2 cellular contexts compared by ENCODE assay signal in the genomic region with DNA sequence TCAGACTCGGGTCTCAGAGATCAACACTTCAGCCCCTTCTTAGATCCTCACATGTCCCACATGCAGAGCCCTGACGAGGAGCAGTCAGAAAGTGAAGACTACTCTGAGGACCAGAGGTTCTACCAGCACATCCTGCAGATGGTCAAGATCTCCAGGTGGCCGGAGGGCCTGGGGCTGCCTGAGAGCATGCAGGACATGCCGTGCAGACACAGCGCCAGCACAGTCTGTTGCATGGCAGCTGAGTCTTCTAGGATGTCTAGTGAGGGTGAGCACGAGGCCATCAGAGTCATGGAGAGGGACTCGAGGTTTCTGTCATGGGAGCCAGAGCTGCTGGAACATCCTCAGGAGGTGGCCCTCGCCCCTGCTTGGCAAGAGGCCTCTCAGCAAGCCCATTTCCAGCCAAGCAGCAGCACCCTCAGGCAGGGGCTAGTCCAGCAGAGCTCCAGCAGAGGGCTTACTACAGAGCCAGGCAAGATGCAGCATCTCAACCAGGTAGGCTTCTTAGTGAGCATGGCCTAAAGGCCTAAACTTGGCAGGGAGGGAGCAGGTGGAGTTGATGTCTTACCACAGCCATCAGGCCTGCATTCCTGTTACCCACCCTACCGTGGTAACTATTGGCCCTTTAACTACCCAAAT.
TF ChIP-seq lines count a peak whose summit lies in the region.

No MANE protein-coding gene starts in this region.

TF ChIP-seq in HCT116, 20 proteins besides CTCF, POLR2A, EP300 and RAD21:
- TF ChIP-seq, protein P1, sequence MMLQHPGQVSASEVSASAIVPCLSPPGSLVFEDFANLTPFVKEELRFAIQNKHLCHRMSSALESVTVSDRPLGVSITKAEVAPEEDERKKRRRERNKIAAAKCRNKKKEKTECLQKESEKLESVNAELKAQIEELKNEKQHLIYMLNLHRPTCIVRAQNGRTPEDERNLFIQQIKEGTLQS (IDR thresholded peaks at IDR 0.05): no peak

TF ChIP-seq in HepG2, 621 proteins besides CTCF, POLR2A, EP300 and RAD21:
- TF ChIP-seq ZNF891 (CRISPR knock-in tag; IDR thresholded peaks at IDR 0.05) (no peak), ZSCAN29 (CRISPR knock-in tag; conservative IDR thresholded peaks at IDR 0.05) (no peak), SETDB1 (CRISPR knock-in tag; IDR thresholded peaks at IDR 0.05; ENCODE audit: borderline replicate concordance) (no peak), ZNF292 (CRISPR knock-in tag; IDR thresholded peaks at IDR 0.05; ENCODE audit: borderline replicate concordance, low read depth) (no peak), ZNF776 (CRISPR knock-in tag; IDR thresholded peaks at IDR 0.05) (no peak), ZNF12 (CRISPR knock-in tag; IDR thresholded peaks at IDR 0.05) (no peak), DR1 (CRISPR knock-in tag; IDR thresholded peaks at IDR 0.05) (no peak), RBM39 (IDR thresholded peaks at IDR 0.05; ENCODE audit: low read depth, low read length, poor library complexity, severe bottlenecking) (no peak), XRCC5 (optimal IDR thresholded peaks at IDR 0.05; ENCODE audit: low read length) (no peak), ZNF205 (CRISPR knock-in tag; IDR thresholded peaks at IDR 0.05) (no peak), GABPB1 (CRISPR knock-in tag; IDR thresholded peaks at IDR 0.05) (no peak)
- TF ChIP-seq, protein P2, sequence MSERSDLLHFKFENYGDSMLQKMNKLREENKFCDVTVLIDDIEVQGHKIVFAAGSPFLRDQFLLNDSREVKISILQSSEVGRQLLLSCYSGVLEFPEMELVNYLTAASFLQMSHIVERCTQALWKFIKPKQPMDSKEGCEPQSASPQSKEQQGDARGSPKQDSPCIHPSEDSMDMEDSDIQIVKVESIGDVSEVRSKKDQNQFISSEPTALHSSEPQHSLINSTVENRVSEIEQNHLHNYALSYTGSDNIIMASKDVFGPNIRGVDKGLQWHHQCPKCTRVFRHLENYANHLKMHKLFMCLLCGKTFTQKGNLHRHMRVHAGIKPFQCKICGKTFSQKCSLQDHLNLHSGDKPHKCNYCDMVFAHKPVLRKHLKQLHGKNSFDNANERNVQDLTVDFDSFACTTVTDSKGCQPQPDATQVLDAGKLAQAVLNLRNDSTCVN (CRISPR knock-in tag; IDR thresholded peaks at IDR 0.05; ENCODE audit: borderline replicate concordance): no peak
- TF ChIP-seq, protein P3, sequence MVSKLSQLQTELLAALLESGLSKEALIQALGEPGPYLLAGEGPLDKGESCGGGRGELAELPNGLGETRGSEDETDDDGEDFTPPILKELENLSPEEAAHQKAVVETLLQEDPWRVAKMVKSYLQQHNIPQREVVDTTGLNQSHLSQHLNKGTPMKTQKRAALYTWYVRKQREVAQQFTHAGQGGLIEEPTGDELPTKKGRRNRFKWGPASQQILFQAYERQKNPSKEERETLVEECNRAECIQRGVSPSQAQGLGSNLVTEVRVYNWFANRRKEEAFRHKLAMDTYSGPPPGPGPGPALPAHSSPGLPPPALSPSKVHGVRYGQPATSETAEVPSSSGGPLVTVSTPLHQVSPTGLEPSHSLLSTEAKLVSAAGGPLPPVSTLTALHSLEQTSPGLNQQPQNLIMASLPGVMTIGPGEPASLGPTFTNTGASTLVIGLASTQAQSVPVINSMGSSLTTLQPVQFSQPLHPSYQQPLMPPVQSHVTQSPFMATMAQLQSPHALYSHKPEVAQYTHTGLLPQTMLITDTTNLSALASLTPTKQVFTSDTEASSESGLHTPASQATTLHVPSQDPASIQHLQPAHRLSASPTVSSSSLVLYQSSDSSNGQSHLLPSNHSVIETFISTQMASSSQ (IDR thresholded peaks at IDR 0.05; ENCODE audit: low read depth): no peak
- TF ChIP-seq, protein P3 (CRISPR knock-in tag; IDR thresholded peaks at IDR 0.05; ENCODE audit: borderline replicate concordance): no peak
- TF ChIP-seq, protein P4, sequence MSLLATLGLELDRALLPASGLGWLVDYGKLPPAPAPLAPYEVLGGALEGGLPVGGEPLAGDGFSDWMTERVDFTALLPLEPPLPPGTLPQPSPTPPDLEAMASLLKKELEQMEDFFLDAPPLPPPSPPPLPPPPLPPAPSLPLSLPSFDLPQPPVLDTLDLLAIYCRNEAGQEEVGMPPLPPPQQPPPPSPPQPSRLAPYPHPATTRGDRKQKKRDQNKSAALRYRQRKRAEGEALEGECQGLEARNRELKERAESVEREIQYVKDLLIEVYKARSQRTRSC (CRISPR knock-in tag; IDR thresholded peaks at IDR 0.05; ENCODE audit: low read depth): no peak
